3 cellular contexts compared by ENCODE assay signal in genomic region chrX:70359458-70359857, GRCh38.
TF ChIP-seq lines count a peak whose summit lies in the region.

No MANE protein-coding gene starts in this region.

TF ChIP-seq in HEK293, 187 proteins besides CTCF, POLR2A, EP300 and RAD21:
- 0 out of 2 replicates have a peak, but pooled peaks have one; percentile 54 for TF ChIP-seq ZNF280D (tag by site-specific recombination; IDR thresholded peaks at IDR 0.05)
- no peak for TF ChIP-seq ZNF433 (tag by site-specific recombination; IDR thresholded peaks at IDR 0.05; ENCODE audit: low read depth)

TF ChIP-seq in IMR-90, 13 proteins besides CTCF, POLR2A, EP300 and RAD21 (continued from another document):
- TF ChIP-seq MXI1 (IDR thresholded peaks at IDR 0.05; ENCODE audit: borderline replicate concordance, low read depth, low read length): no peak
- TF ChIP-seq MAFK (IDR thresholded peaks at IDR 0.05; ENCODE audit: low read depth, low read length): no peak
- TF ChIP-seq ELK1 (IDR thresholded peaks at IDR 0.05; ENCODE audit: borderline replicate concordance, low read depth, low read length): no peak
- TF ChIP-seq CEBPB (IDR thresholded peaks at IDR 0.05; ENCODE audit: low read depth, low read length): no peak

TF ChIP-seq in K562, 482 proteins besides CTCF, POLR2A, EP300 and RAD21:
- TF ChIP-seq ZNF655 (CRISPR knock-in tag; IDR thresholded peaks at IDR 0.05) (no peak), KLF10 (CRISPR knock-in tag; IDR thresholded peaks at IDR 0.05) (no peak), TEAD2 (tag; IDR thresholded peaks at IDR 0.05) (no peak), ZNF551 (CRISPR knock-in tag; IDR thresholded peaks at IDR 0.05) (no peak), ZFX (CRISPR knock-in tag; IDR thresholded peaks at IDR 0.05) (no peak), RBM25 (IDR thresholded peaks at IDR 0.05; ENCODE audit: low read depth, low read length, severe bottlenecking) (peak; percentile 88)
- TF ChIP-seq, protein P1, sequence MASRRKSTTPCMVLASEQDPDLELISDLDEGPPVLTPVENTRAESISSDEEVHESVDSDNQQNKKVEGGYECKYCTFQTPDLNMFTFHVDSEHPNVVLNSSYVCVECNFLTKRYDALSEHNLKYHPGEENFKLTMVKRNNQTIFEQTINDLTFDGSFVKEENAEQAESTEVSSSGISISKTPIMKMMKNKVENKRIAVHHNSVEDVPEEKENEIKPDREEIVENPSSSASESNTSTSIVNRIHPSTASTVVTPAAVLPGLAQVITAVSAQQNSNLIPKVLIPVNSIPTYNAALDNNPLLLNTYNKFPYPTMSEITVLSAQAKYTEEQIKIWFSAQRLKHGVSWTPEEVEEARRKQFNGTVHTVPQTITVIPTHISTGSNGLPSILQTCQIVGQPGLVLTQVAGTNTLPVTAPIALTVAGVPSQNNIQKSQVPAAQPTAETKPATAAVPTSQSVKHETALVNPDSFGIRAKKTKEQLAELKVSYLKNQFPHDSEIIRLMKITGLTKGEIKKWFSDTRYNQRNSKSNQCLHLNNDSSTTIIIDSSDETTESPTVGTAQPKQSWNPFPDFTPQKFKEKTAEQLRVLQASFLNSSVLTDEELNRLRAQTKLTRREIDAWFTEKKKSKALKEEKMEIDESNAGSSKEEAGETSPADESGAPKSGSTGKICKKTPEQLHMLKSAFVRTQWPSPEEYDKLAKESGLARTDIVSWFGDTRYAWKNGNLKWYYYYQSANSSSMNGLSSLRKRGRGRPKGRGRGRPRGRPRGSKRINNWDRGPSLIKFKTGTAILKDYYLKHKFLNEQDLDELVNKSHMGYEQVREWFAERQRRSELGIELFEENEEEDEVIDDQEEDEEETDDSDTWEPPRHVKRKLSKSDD (conservative IDR thresholded peaks at IDR 0.05; ENCODE audit: low read length): no peak
